In the genomic region with DNA sequence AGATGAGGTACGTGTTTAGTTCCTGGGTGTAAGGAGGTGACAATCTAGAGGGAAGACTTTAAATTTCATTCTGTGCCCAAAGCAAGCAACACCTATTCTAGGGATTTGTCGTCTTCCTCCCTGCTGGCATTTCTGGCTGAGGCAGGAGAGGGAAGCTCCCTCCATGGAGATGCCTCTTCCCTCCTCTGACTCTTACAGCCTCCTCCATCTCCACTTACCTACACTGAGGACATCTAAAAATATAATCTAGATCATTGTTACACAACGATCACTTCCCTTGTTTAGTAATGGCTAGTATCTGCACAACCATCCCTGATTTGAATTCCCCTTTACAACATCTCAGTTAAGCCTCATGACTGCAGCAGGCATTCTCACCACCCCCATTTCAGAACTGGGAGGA, we compare ENCODE assay signal across 24 cellular contexts.
"Had no signal": no experiment of that assay in that cellular context is flagged by ENCODE, and none has a peak within 500 bp of the region (broad histone marks: within the 10 kb centered on the region; RNA-seq: fewer than 3 reads in every experiment).

No MANE protein-coding gene starts in this region.

- H3K27ac Mint-ChIP-seq: activated naive CD4-positive, alpha-beta T cell treated with anti-CD3 and anti-CD28 coated beads, Interleukin-2, amount 50 U/mL, for 72 hours; activated T-cell treated with anti-CD3 and anti-CD28 coated beads, Interleukin-2, amount 50 U/mL, for 24 hours; activated T-helper 17 cell treated with anti-CD3 and anti-CD28 coated beads, Interleukin-2, amount 50 U/mL, for 72 hours; mesothelial cell of epicardium; natural killer cell treated with Interleukin-12 subunit alpha and Interleukin-12 subunit beta and Interleukin-15 and Interleukin-18, amount 100 ng/mL, for 72 hours had no signal

- H3K9me3 Mint-ChIP-seq: activated naive CD4-positive, alpha-beta T cell treated with anti-CD3 and anti-CD28 coated beads, Interleukin-2, amount 50 U/mL, for 72 hours; activated T-cell treated with anti-CD3 and anti-CD28 coated beads, Interleukin-2, amount 50 U/mL, for 24 hours; activated T-helper 17 cell treated with anti-CD3 and anti-CD28 coated beads, Interleukin-2, amount 50 U/mL, for 72 hours; mesothelial cell of epicardium; natural killer cell treated with Interleukin-12 subunit alpha and Interleukin-12 subunit beta and Interleukin-15 and Interleukin-18, amount 100 ng/mL, for 72 hours had no signal

- H3K4me1 ChIP-seq: ascending aorta, prostate gland, spleen had no signal

- H3K4me1 Mint-ChIP-seq: activated T-helper 17 cell treated with anti-CD3 and anti-CD28 coated beads, Interleukin-2, amount 50 U/mL, for 72 hours had no signal

- DNase-seq: activated CD4-positive, alpha-beta T cell treated with anti-CD3 and anti-CD28 coated beads for 1 hour; activated CD4-positive, alpha-beta T cell treated with anti-CD3 and anti-CD28 coated beads, Interleukin-2, amount 50 U/mL, for 1 hour; activated CD8-positive, alpha-beta memory T cell treated with anti-CD3 and anti-CD28 coated beads for 24 hours; activated CD8-positive, alpha-beta memory T cell treated with anti-CD3 and anti-CD28 coated beads, Interleukin-2, amount 50 U/mL, for 4 hours; activated T-cell treated with anti-CD3 and anti-CD28 coated beads, Interleukin-2, amount 50 U/mL, for 24 hours; brain microvascular endothelial cell; central memory CD4-positive, alpha-beta T cell; dermis blood vessel endothelial cell; effector CD8-positive, alpha-beta T cell; erythroblast; ovary; spleen; stimulated activated CD4-positive, alpha-beta T cell treated with anti-CD3 and anti-CD28 coated beads, Interleukin-4, amount 100 ng/mL, for 1 hour; stimulated activated naive CD4-positive, alpha-beta T cell treated with Interleukin-2 at 50 U/mL for 16 hours; T-helper 9 cell had no signal

- H3K9me3 ChIP-seq: ascending aorta, ovary, prostate gland, right atrium auricular region, spleen, thyroid gland had no signal

- H3K4me3 ChIP-seq: ascending aorta, ovary, prostate gland, right atrium auricular region, spleen, thyroid gland had no signal

- H3K36me3 Mint-ChIP-seq: activated naive CD4-positive, alpha-beta T cell treated with anti-CD3 and anti-CD28 coated beads, Interleukin-2, amount 50 U/mL, for 72 hours; mesothelial cell of epicardium; natural killer cell treated with Interleukin-12 subunit alpha and Interleukin-12 subunit beta and Interleukin-15 and Interleukin-18, amount 100 ng/mL, for 72 hours had no signal

- H3K36me3 ChIP-seq: ascending aorta, brain microvascular endothelial cell, ovary, prostate gland, right atrium auricular region, spleen, thyroid gland had no signal

- H3K27ac ChIP-seq: ascending aorta, brain microvascular endothelial cell, ovary, prostate gland, right atrium auricular region, spleen had no signal

- ATAC-seq: activated naive CD4-positive, alpha-beta T cell treated with anti-CD3 and anti-CD28 coated beads, Interleukin-2, amount 50 U/mL, for 72 hours; activated T-helper 17 cell treated with anti-CD3 and anti-CD28 coated beads, Interleukin-2, amount 50 U/mL, for 72 hours; left lobe of liver had no signal

- H3K27me3 ChIP-seq: ascending aorta, ovary, right atrium auricular region, thyroid gland had no signal

- H3K4me3 Mint-ChIP-seq: activated T-cell treated with anti-CD3 and anti-CD28 coated beads, Interleukin-2, amount 50 U/mL, for 24 hours; activated T-helper 17 cell treated with anti-CD3 and anti-CD28 coated beads, Interleukin-2, amount 50 U/mL, for 72 hours; mesothelial cell of epicardium; natural killer cell treated with Interleukin-12 subunit alpha and Interleukin-12 subunit beta and Interleukin-15 and Interleukin-18, amount 100 ng/mL, for 72 hours had no signal
